Comparison of ENCODE assay signal across 8 cellular contexts in the genomic region with DNA sequence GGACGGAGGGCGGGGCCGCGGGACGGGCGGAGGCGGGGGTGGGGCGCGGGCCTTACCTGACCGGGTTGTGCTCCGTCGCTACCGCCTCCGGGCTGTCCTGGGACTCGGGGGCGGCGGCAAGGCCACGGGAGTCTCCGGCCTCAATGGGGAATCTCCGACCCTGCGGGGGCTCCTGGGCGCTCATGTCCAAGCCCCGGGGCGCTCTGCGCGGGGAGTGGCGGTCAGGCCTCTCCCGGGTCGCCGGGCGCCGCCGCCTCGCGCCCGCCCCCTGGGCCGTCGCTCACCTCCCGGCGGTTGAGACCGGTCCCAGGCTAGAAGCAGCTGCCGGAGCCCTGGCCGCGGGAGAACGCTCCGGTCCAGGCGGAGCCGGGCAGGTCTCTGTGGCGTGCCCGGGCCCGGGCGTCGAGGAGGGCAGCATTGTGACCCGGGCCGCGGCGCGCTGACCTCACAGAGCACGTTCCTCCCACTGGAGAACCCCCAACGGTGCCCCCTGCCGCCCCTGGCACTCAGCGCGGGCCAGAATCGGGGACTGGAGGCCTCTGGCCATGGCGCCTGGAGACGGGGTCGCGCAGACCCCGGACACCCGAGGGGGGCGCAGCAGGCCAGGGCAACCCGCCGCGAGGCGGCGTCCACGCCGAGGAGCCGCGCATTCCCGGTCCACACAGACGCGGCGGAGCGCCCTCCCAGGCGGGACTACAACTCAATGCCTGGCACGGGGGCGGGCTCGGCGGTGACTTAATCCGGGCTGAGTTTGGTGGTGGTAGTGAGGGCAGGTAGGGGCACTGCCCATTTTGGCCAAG. TPM values are rescaled to one million over a fixed set of nuclear protein-coding genes. Genes with fewer than 3 reads are reported as not detected.
DNase-seq lines count a peak whose midpoint lies in the region; ATAC-seq and TF ChIP-seq lines count a peak whose summit lies in the region.

No MANE protein-coding gene starts in this region.

- TF ChIP-seq CTCF in Calu3 (IDR thresholded peaks at IDR 0.05; ENCODE audit: unreplicated experiment) (no peak), OCI-LY1 (IDR thresholded peaks at IDR 0.05; ENCODE audit: low read length) (no peak), coronary artery (IDR thresholded peaks at IDR 0.05) (no peak)

- no peak overlapping the region for H3K9ac ChIP-seq in OCI-LY1 (ENCODE audit: low read length)

- H3K36me3 ChIP-seq in OCI-LY1 (ENCODE audit: insufficient read depth, low read length) = peaks cover 32% of the 10 kb centered on the region

- intact Hi-C loops in Calu3 (cut with micrococcal nuclease; ENCODE audit: unreplicated experiment) (no loop called here), left colon (cut with DNase I, micrococcal nuclease) (no loop called here)

- peaks cover 52% of the 10 kb centered on the region for H3K36me3 Mint-ChIP-seq in Calu3 (ENCODE audit: insufficient read depth, unreplicated experiment)

- peak overlapping the region; percentile 61 for H3K4me3 Mint-ChIP-seq in Calu3 (ENCODE audit: low read depth, unreplicated experiment)

- BruUV-seq in Calu3 (replicated peaks; lab: Mats Ljungman, UMichigan) = no TSS peak

- no peaks in the 10 kb centered on the region for H4K20me1 ChIP-seq in OCI-LY1 (ENCODE audit: insufficient read depth, low read length)

- peaks cover 17% of the 10 kb centered on the region for H3K4me1 Mint-ChIP-seq in Calu3 (ENCODE audit: low read depth, unreplicated experiment)

- no peaks in the 10 kb centered on the region for H3K27me3 ChIP-seq in OCI-LY1 (ENCODE audit: insufficient read depth, low read length)

- H3K4me3 ChIP-seq in OCI-LY1 (ENCODE audit: low read depth, low read length, poor library complexity, severe bottlenecking) = peak overlapping the region; percentile 32
- H3K4me3 ChIP-seq in coronary artery = peak overlapping the region; percentile 74

- H3K27me3 Mint-ChIP-seq in Calu3 (ENCODE audit: unreplicated experiment) = no peaks in the 10 kb centered on the region

- H3K27ac Mint-ChIP-seq in Calu3 (ENCODE audit: unreplicated experiment) = no peak overlapping the region

- no peaks in the 10 kb centered on the region for H3F3A ChIP-seq in OCI-LY1 (ENCODE audit: insufficient read depth, low read length)

- DNase-seq in Calu3 (peak; percentile 53), coronary artery (ENCODE audit: low spot score) (peak; percentile 77), left colon (peak in 1 of 2 donors; percentile 56), NK-92 (lab: John Stamatoyannopoulos, UW; ENCODE audit: unreplicated experiment) (no peak)
- peak; percentile 37 to 57 for DNase-seq in stimulated activated CD4-positive, alpha-beta T cell treated with anti-CD3 and anti-CD28 coated beads, Interleukin-2, amount 100 ng/mL, for 24 hours

- peak; percentile 74 for ATAC-seq in left colon
- ATAC-seq in GM19324 (IDR thresholded peaks at IDR 0.05; ENCODE audit: low FRiP score, unreplicated experiment) = no peak
- no peak for ATAC-seq in GM21576 (IDR thresholded peaks at IDR 0.05; ENCODE audit: unreplicated experiment)

- no peak overlapping the region for H2AFZ ChIP-seq in OCI-LY1 (ENCODE audit: low read length)

- H3K9me3 Mint-ChIP-seq in Calu3 (ENCODE audit: low read depth, unreplicated experiment) = no peaks in the 10 kb centered on the region

- H3K4me2 ChIP-seq in OCI-LY1 (ENCODE audit: low read length) = peak overlapping the region; percentile 58

- H3K9me3 ChIP-seq in OCI-LY1 (ENCODE audit: low read length) = no peaks in the 10 kb centered on the region

- peaks cover 14% of the 10 kb centered on the region for H3K4me1 ChIP-seq in OCI-LY1 (ENCODE audit: insufficient read depth, low read length, severe bottlenecking)

- no peaks in the 10 kb centered on the region for H3K9me2 ChIP-seq in OCI-LY1 (ENCODE audit: low read depth, low read length)

- H3K27ac ChIP-seq in OCI-LY1 (ENCODE audit: low read depth, low read length, poor library complexity, severe bottlenecking) (no peak overlapping the region), coronary artery (peak overlapping the region; percentile 36 to 65)

- no peaks in the 10 kb centered on the region for H3K79me2 ChIP-seq in OCI-LY1 (ENCODE audit: insufficient read depth, low read length)

- CTCF ChIA-PET in Calu3 (lab: Charles Lee) = no interaction called here

RNA-seq across cellular contexts. Expression of gene FAM229A, which starts 0.4 kb away (rescaled TPM):
- 7.3 and 7.5 TPM in 2 replicates for total RNA-seq in Calu3 (2022)
- 1 to 10 TPM; 7.9 to 8.9 TPM for total RNA-seq in left colon

RNA-seq across cellular contexts. Expression of gene TSSK3, which starts 0.5 kb away (rescaled TPM):
- 1.8 and 5.1 TPM in 2 replicates for total RNA-seq in Calu3 (2022)
- 1 to 10 TPM; 1.2 to 1.9 TPM for total RNA-seq in left colon

RNA-seq across cellular contexts. Expression of gene MARCKSL1, which starts 25.8 kb away (rescaled TPM):
- 169 and 193 TPM in 2 replicates for total RNA-seq in Calu3 (2022)
- 100 to 1,000 TPM; 135 to 144 TPM for total RNA-seq in left colon

RNA-seq across cellular contexts. Expression of gene BSDC1, which starts 32.4 kb away (rescaled TPM):
- total RNA-seq in Calu3 (2022) = 48.5 and 49.4 TPM in 2 replicates
- total RNA-seq in left colon = 10 to 100 TPM; 73.0 to 87.9 TPM
